In the genomic region with DNA sequence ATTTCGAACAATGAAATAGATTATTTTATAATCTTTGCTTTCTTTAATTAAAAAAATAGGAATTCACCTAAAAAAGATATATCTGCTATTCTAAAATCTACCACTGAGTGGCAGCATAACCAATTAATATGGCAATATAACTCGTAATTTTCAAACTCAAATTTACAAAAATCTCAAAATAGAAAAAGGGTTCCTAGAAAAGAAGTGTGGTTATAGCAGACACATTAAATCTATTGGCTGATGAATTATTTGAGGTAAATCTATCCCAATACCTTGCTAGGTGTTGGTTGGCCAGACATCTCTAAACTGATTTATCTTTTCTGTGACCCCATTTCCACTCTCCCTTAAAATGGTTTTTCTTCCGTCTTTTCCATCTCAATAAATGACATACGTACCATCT, we compare ENCODE assay signal across 1 cellular context.
TF ChIP-seq lines count a peak whose summit lies in the region.

No MANE protein-coding gene starts in this region.

TF ChIP-seq in HCT116, 20 proteins besides CTCF, POLR2A, EP300 and RAD21 (continued from another document):
- TF ChIP-seq, protein P1, sequence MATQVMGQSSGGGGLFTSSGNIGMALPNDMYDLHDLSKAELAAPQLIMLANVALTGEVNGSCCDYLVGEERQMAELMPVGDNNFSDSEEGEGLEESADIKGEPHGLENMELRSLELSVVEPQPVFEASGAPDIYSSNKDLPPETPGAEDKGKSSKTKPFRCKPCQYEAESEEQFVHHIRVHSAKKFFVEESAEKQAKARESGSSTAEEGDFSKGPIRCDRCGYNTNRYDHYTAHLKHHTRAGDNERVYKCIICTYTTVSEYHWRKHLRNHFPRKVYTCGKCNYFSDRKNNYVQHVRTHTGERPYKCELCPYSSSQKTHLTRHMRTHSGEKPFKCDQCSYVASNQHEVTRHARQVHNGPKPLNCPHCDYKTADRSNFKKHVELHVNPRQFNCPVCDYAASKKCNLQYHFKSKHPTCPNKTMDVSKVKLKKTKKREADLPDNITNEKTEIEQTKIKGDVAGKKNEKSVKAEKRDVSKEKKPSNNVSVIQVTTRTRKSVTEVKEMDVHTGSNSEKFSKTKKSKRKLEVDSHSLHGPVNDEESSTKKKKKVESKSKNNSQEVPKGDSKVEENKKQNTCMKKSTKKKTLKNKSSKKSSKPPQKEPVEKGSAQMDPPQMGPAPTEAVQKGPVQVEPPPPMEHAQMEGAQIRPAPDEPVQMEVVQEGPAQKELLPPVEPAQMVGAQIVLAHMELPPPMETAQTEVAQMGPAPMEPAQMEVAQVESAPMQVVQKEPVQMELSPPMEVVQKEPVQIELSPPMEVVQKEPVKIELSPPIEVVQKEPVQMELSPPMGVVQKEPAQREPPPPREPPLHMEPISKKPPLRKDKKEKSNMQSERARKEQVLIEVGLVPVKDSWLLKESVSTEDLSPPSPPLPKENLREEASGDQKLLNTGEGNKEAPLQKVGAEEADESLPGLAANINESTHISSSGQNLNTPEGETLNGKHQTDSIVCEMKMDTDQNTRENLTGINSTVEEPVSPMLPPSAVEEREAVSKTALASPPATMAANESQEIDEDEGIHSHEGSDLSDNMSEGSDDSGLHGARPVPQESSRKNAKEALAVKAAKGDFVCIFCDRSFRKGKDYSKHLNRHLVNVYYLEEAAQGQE (IDR thresholded peaks at IDR 0.05; ENCODE audit: low read depth): no peak
- TF ChIP-seq SRF (IDR thresholded peaks at IDR 0.05; ENCODE audit: low read depth) (no peak), EGR1 (IDR thresholded peaks at IDR 0.05; ENCODE audit: low read depth) (no peak), POLR2AphosphoS5 (IDR thresholded peaks at IDR 0.05; ENCODE audit: low read depth, low read length) (no peak), YY1 (IDR thresholded peaks at IDR 0.05; ENCODE audit: extremely low read depth, insufficient replicate concordance, low read depth, low read length) (no peak), EZH2phosphoT487 (IDR thresholded peaks at IDR 0.05; ENCODE audit: borderline replicate concordance) (no peak), FOSL1 (IDR thresholded peaks at IDR 0.05; ENCODE audit: low read depth) (no peak), ZFX (IDR thresholded peaks at IDR 0.05) (no peak), TCF7L2 (IDR thresholded peaks at IDR 0.05; ENCODE audit: borderline replicate concordance, extremely low read depth, insufficient read depth, insufficient read length) (no peak), JUND (IDR thresholded peaks at IDR 0.05) (no peak)
- TF ChIP-seq, protein P2, sequence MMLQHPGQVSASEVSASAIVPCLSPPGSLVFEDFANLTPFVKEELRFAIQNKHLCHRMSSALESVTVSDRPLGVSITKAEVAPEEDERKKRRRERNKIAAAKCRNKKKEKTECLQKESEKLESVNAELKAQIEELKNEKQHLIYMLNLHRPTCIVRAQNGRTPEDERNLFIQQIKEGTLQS (IDR thresholded peaks at IDR 0.05): no peak
